ENCODE assay signal across 20 cellular contexts in genomic region chr14:74261288-74261687, GRCh38. TPM values are rescaled to one million over a fixed set of nuclear protein-coding genes. Genes with fewer than 3 reads are reported as not detected.
DNase-seq lines count a peak whose midpoint lies in the region; ATAC-seq and TF ChIP-seq lines count a peak whose summit lies in the region.
"Had no signal": no experiment of that assay in that cellular context is flagged by ENCODE, and none has a peak within 500 bp of the region (broad histone marks: within the 10 kb centered on the region; RNA-seq: fewer than 3 reads in every experiment).

No MANE protein-coding gene starts in this region.

- ATAC-seq in esophagus mucosa, result peak; percentile 83
- no peak for ATAC-seq in GM18517 (IDR thresholded peaks at IDR 0.05; ENCODE audit: unreplicated experiment)
- ATAC-seq: Panc1, Right ventricle myocardium inferior had no signal

- no peak for TF ChIP-seq CTCF in HEK293 (tag by site-specific recombination; IDR thresholded peaks at IDR 0.05)
- no peak for TF ChIP-seq CTCF in coronary artery (IDR thresholded peaks at IDR 0.05)

- H3K4me1 ChIP-seq in HEK293 (ENCODE audit: control insufficient read depth, insufficient read depth, low read length), result no peaks in the 10 kb centered on the region; the same call in 1 of the 2 replicates

- H3K4me3 ChIP-seq in HEK293 (ENCODE audit: low read depth, low read length) (no peak overlapping the region), coronary artery (no peak overlapping the region)

- DNase-seq in D341Med (ENCODE audit: low spot score), result peak; percentile 24
- peak; percentile 76 for DNase-seq in NCI-H69 (lab: John Stamatoyannopoulos, UW)
- DNase-seq in SHP77 treated with DMSO at 0.1 percent for 48 hours (lab: John Stamatoyannopoulos, UW), result no peak
- no peak for DNase-seq in coronary artery (ENCODE audit: low spot score)
- no peak for DNase-seq in NCI-H82 treated with DMSO at 0.1 percent for 48 hours (lab: John Stamatoyannopoulos, UW; ENCODE audit: unreplicated experiment)
- DNase-seq: C1 segment of cervical spinal cord; CD8-positive, alpha-beta memory T cell; DMS79 treated with DMSO at 0.1 percent for 48 hours; H9; NCI-H1417 treated with DMSO at 0.1 percent for 48 hours; NCI-H2029 treated with DMSO at 0.1 percent for 48 hours; NCI-H510A; SW 1271; T-helper 2 cell had no signal

- CTCF ChIA-PET in HEK293 (lab: Yijun Ruan, JAX), result interaction anchor here (0.9 kb wide), 1 partner anchor 10 kb away, joined by 3 read pairs; no protein-coding TSS in a partner anchor

- H3K36me3 ChIP-seq in HEK293 (ENCODE audit: control insufficient read depth in 2 of 2, insufficient read depth in 1 of 2, low read length in 2 of 2), result no peaks in the 10 kb centered on the region

- H3K9me3 ChIP-seq in HEK293 (ENCODE audit: control insufficient read depth, insufficient read depth, low read depth, low read length), result no peaks in the 10 kb centered on the region

- POLR2A ChIA-PET in HEK293 (lab: Yijun Ruan, JAX), result no interaction called here

- H3K27ac ChIP-seq in HEK293 (ENCODE audit: extremely low read depth, low read depth, low read length) (no peak overlapping the region), coronary artery (no peak overlapping the region)
- H3K27ac ChIP-seq: KMS-11 had no signal

TF ChIP-seq in HEK293, 187 proteins besides CTCF, POLR2A, EP300 and RAD21:
- TF ChIP-seq, protein P1, sequence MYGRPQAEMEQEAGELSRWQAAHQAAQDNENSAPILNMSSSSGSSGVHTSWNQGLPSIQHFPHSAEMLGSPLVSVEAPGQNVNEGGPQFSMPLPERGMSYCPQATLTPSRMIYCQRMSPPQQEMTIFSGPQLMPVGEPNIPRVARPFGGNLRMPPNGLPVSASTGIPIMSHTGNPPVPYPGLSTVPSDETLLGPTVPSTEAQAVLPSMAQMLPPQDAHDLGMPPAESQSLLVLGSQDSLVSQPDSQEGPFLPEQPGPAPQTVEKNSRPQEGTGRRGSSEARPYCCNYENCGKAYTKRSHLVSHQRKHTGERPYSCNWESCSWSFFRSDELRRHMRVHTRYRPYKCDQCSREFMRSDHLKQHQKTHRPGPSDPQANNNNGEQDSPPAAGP (tag by site-specific recombination; IDR thresholded peaks at IDR 0.05), result 0 out of 2 replicates have a peak, but pooled peaks have one; percentile 20
- TF ChIP-seq ZNF174 (tag by site-specific recombination; IDR thresholded peaks at IDR 0.05) (no peak), KLF1 (tag by site-specific recombination; IDR thresholded peaks at IDR 0.05) (peak; percentile 70), ZNF132 (tag by site-specific recombination; IDR thresholded peaks at IDR 0.05; ENCODE audit: borderline replicate concordance) (no peak), MYNN (tag by site-specific recombination; IDR thresholded peaks at IDR 0.05; ENCODE audit: borderline replicate concordance) (peak; percentile 97), ZNF707 (tag by site-specific recombination; IDR thresholded peaks at IDR 0.05) (peak; percentile 57; the same call in 1 of the 2 replicates), ZNF37A (tag by site-specific recombination; IDR thresholded peaks at IDR 0.05) (no peak)
- TF ChIP-seq, protein P2, sequence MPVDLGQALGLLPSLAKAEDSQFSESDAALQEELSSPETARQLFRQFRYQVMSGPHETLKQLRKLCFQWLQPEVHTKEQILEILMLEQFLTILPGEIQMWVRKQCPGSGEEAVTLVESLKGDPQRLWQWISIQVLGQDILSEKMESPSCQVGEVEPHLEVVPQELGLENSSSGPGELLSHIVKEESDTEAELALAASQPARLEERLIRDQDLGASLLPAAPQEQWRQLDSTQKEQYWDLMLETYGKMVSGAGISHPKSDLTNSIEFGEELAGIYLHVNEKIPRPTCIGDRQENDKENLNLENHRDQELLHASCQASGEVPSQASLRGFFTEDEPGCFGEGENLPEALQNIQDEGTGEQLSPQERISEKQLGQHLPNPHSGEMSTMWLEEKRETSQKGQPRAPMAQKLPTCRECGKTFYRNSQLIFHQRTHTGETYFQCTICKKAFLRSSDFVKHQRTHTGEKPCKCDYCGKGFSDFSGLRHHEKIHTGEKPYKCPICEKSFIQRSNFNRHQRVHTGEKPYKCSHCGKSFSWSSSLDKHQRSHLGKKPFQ (tag by site-specific recombination; IDR thresholded peaks at IDR 0.05), result 0 out of 2 replicates have a peak, but pooled peaks have one; percentile 19
- TF ChIP-seq, protein P3, sequence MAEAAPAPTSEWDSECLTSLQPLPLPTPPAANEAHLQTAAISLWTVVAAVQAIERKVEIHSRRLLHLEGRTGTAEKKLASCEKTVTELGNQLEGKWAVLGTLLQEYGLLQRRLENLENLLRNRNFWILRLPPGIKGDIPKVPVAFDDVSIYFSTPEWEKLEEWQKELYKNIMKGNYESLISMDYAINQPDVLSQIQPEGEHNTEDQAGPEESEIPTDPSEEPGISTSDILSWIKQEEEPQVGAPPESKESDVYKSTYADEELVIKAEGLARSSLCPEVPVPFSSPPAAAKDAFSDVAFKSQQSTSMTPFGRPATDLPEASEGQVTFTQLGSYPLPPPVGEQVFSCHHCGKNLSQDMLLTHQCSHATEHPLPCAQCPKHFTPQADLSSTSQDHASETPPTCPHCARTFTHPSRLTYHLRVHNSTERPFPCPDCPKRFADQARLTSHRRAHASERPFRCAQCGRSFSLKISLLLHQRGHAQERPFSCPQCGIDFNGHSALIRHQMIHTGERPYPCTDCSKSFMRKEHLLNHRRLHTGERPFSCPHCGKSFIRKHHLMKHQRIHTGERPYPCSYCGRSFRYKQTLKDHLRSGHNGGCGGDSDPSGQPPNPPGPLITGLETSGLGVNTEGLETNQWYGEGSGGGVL (tag by site-specific recombination; IDR thresholded peaks at IDR 0.05), result no peak

RNA-seq across cellular contexts. Expression of gene VSX2, which starts 22.0 kb away (rescaled TPM):
- total RNA-seq in esophagus mucosa, result not detected
- total RNA-seq: CD8-positive, alpha-beta memory T cell; H9; Right ventricle myocardium inferior had no signal

RNA-seq across cellular contexts. Expression of gene ABCD4, which starts 41.4 kb away (rescaled TPM):
- 18.1 TPM for total RNA-seq in esophagus mucosa

Comparison
In these comparisons a context has a peak if more than half of its experiments do, and no peak if none do; other contexts are left out.
1. DNase-seq: peak in D341Med (single experiment) and NCI-H69 (single experiment); none in SHP77 treated with DMSO at 0.1 percent for 48 hours (single experiment), coronary artery (single experiment) and NCI-H82 treated with DMSO at 0.1 percent for 48 hours (single experiment).